14 cellular contexts compared by ENCODE assay signal in the genomic region with DNA sequence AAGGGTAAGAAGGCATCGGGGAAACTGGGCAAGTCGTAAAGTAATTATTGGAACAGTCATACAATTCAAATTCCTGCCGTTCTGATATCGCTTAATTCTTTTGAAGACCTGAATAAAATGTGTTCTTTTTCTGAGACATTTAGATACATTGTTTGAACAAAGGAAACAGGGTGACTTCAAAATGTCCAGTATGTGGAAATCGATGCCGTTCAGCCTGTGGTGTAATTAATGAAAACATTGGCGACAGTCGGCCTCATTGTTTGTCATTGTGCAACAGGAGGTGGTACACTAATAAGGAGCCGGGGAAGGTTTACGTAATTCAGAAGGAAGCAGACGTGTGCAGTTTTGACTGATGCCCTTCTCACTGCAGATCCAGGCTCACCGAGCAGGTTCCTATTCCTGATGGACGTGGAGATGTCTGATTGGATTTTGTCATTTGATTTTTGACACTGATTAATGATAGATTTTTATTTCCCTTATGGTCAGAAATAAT.
DNase-seq lines count a peak whose midpoint lies in the region; ATAC-seq and TF ChIP-seq lines count a peak whose summit lies in the region.
"Had no signal": no experiment of that assay in that cellular context is flagged by ENCODE, and none has a peak within 500 bp of the region (broad histone marks: within the 10 kb centered on the region; RNA-seq: fewer than 3 reads in every experiment).

No MANE protein-coding gene starts in this region.

- no peak overlapping the region for H3K4me3 Mint-ChIP-seq in mesothelial cell of epicardium
- H3K4me3 Mint-ChIP-seq: B cell, brain had no signal

- H3K4me1 Mint-ChIP-seq in mesothelial cell of epicardium = peaks cover 9% of the 10 kb centered on the region
- H3K4me1 Mint-ChIP-seq: B cell had no signal

- ATAC-seq in lower lobe of right lung = peak; percentile 91 to 92
- no peak for ATAC-seq in HG03342 (IDR thresholded peaks at IDR 0.05; ENCODE audit: unreplicated experiment)
- no peak for ATAC-seq in HG02973 (IDR thresholded peaks at IDR 0.05; ENCODE audit: unreplicated experiment)

- TF ChIP-seq CTCF in adrenal gland (IDR thresholded peaks at IDR 0.05) = no peak
- no peak for TF ChIP-seq CTCF in lower lobe of right lung (IDR thresholded peaks at IDR 0.05)
- no peak for TF ChIP-seq CTCF in mesothelial cell of epicardium (IDR thresholded peaks at IDR 0.05; ENCODE audit: unreplicated experiment)

- no peaks in the 10 kb centered on the region for H3K9me3 Mint-ChIP-seq in mesothelial cell of epicardium
- H3K9me3 Mint-ChIP-seq: brain had no signal

- H3K27me3 ChIP-seq in adrenal gland = no peaks in the 10 kb centered on the region
- no peaks in the 10 kb centered on the region for H3K27me3 ChIP-seq in lower lobe of right lung (ENCODE audit: low read depth)
- H3K27me3 ChIP-seq: vagina had no signal

- H3K4me3 ChIP-seq in adrenal gland = no peak overlapping the region
- H3K4me3 ChIP-seq in lower lobe of right lung = no peak overlapping the region
- H3K4me3 ChIP-seq: vagina had no signal

- peak overlapping the region in 3 of 5 donors; percentile 39 to 58 (median 51) for H3K27ac ChIP-seq in adrenal gland
- H3K27ac ChIP-seq in lower lobe of right lung = peak overlapping the region; percentile 44
- H3K27ac ChIP-seq: vagina had no signal

- TF ChIP-seq POLR2A in adrenal gland (IDR thresholded peaks at IDR 0.05) = peak in 1 of 2 donors; percentile 14

- DNase-seq in CD1c-positive myeloid dendritic cell (ENCODE audit: extremely low spot score) (peak; percentile 64), NCI-H1417 (lab: John Stamatoyannopoulos, UW) (peak in 2 of 3 experiments; percentile 76 to 94), adrenal gland (peak in 6 of 7 donors; percentile 45 to 82 (median 67)), lower lobe of right lung (no peak), mesothelial cell of epicardium (ENCODE audit: low spot score in 2 of 2, unreplicated experiment in 2 of 2) (no peak), NCI-H128 (lab: John Stamatoyannopoulos, UW; ENCODE audit: unreplicated experiment) (no peak)
- DNase-seq: foreskin melanocyte, left colon, NCI-H526 had no signal

- H3K36me3 ChIP-seq in adrenal gland (replicated peaks in 1 of 2) (no peaks in the 10 kb centered on the region), lower lobe of right lung (no peaks in the 10 kb centered on the region)
- H3K36me3 ChIP-seq: vagina had no signal

- WGBS in adrenal gland, 4 donors = 42 to 56% (median 48%) methylated on average over 13 of the region's 13 CpGs

- no peaks in the 10 kb centered on the region for H3K27me3 Mint-ChIP-seq in mesothelial cell of epicardium (ENCODE audit: low read depth)
- H3K27me3 Mint-ChIP-seq: B cell, brain had no signal

- no peaks in the 10 kb centered on the region for H3K36me3 Mint-ChIP-seq in mesothelial cell of epicardium

- intact Hi-C loops in adrenal gland (cut with DNase I) = no loop called here
- intact Hi-C loops in lower lobe of right lung (cut with DNase I) = no loop called here

- H3K9me3 ChIP-seq in adrenal gland (replicated peaks in 1 of 3) (no peaks in the 10 kb centered on the region), lower lobe of right lung (no peaks in the 10 kb centered on the region)
- H3K9me3 ChIP-seq: vagina had no signal

- H3K4me1 ChIP-seq in adrenal gland (replicated peaks in 1 of 2) (peaks cover 0 to 14% of the 10 kb centered on the region in 2 donors), lower lobe of right lung (peaks cover 18% of the 10 kb centered on the region)

- H3K27ac Mint-ChIP-seq in mesothelial cell of epicardium = no peak overlapping the region
- H3K27ac Mint-ChIP-seq: B cell had no signal

Comparison
In these comparisons a context has a peak if more than half of its experiments do, and no peak if none do; other contexts are left out.
1. DNase-seq: peak in CD1c-positive myeloid dendritic cell (single experiment), NCI-H1417 (2 of 3) and adrenal gland (6 of 7); none in lower lobe of right lung (single experiment), mesothelial cell of epicardium (0 of 2) and NCI-H128 (single experiment).
2. ATAC-seq: peak in lower lobe of right lung (2 of 2); none in HG03342 (single experiment) and HG02973 (single experiment).